In the genomic region with DNA sequence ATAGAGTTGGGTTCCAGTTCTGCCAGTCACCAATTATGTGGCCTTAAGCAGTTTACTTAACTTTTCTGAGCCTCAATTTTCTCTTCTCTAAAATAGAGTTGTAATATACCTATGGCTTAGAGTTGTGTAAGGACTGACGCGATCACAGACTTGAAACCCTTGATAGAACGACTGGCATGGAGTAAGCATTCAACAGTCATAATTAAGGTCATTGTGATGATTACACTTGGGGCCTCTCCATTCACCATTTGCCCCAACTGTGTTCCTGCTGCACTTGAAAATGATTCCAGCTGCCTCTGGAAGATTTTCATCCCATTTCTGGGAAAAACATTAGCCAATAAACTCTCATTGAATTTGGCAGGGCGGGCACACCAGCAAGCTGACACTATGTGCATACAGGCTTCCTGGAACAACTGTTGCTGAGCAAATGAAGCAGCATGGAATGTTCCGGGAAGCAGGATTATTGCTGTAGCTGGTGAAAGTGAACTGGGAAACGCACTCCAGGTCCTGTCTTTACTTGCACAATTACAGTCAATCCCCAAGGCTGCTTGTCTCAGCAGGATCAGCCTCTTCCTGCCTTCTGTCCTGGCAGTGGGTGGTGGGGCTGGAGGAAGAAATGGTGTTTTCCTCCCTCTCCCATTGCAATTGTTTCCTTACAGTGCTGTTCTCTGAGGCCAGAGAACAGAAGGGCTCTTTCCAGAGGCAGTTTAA, we compare ENCODE assay signal across 9 cellular contexts. TPM values are rescaled to one million over a fixed set of nuclear protein-coding genes. Genes with fewer than 3 reads are reported as not detected.
A peak's percentile ranks its signal among the peaks of the same experiment; 100 is the strongest.
DNase-seq lines count a peak whose midpoint lies in the region; ATAC-seq and TF ChIP-seq lines count a peak whose summit lies in the region.
"Had no signal": no experiment of that assay in that cellular context is flagged by ENCODE, and none has a peak within 500 bp of the region (broad histone marks: within the 10 kb centered on the region; RNA-seq: fewer than 3 reads in every experiment).

No MANE protein-coding gene starts in this region.

- peak overlapping the region; percentile 50 for H3K27ac Mint-ChIP-seq in Calu3 (ENCODE audit: unreplicated experiment)
- H3K27ac Mint-ChIP-seq in mesothelial cell of epicardium: no peak overlapping the region
- H3K27ac Mint-ChIP-seq: T-helper 2 cell treated with Interferon-gamma antibody and Interleukin-4, amounts not matched to agents 5 μg/mL and 100 μg/mL, for 36 hours had no signal

- no peak overlapping the region for H3K14ac ChIP-seq in trophoblast cell (ENCODE audit: low read length)

- no peak overlapping the region for H3K4me2 ChIP-seq in trophoblast cell (ENCODE audit: low read length)

- BruUV-seq in Calu3 (replicated peaks; lab: Mats Ljungman, UMichigan): no TSS peak

- H3K4me3 Mint-ChIP-seq in Calu3 (ENCODE audit: low read depth, unreplicated experiment) (no peak overlapping the region), mesothelial cell of epicardium (no peak overlapping the region)
- H3K4me3 Mint-ChIP-seq: T-helper 2 cell treated with Interferon-gamma antibody and Interleukin-4, amounts not matched to agents 5 μg/mL and 100 μg/mL, for 36 hours had no signal

- H2AFZ ChIP-seq in trophoblast cell (ENCODE audit: insufficient read depth, low read length, poor library complexity): no peak overlapping the region

- H2BK120ac ChIP-seq in trophoblast cell (ENCODE audit: insufficient read depth, low read length, poor library complexity): no peak overlapping the region

- no peaks in the 10 kb centered on the region for H3K27me3 ChIP-seq in ovary
- no peaks in the 10 kb centered on the region for H3K27me3 ChIP-seq in trophoblast cell (ENCODE audit: insufficient read depth, low read length)

- WGBS in ovary, 3 donors: 73 to 84% (median 78%) methylated on average over 6 of the region's 6 CpGs
- no CpG with 5 or more reads among the region's 6 CpGs for WGBS in trophoblast cell (ENCODE audit: extremely low coverage, insufficient coverage, insufficient read length)

- no peak overlapping the region for H4K12ac ChIP-seq in trophoblast cell (ENCODE audit: low read depth, low read length)

- peak; percentile 91 for TF ChIP-seq EP300 in ovary (IDR thresholded peaks at IDR 0.05)

- CTCF ChIA-PET in Calu3 (lab: Charles Lee): interaction anchor here (1.2 to 1.5 kb wide), 2 partner anchors 15 to 181 kb away, joined by 3 to 5 read pairs; no protein-coding TSS in a partner anchor

- H3K27me3 Mint-ChIP-seq in Calu3 (ENCODE audit: unreplicated experiment) (no peaks in the 10 kb centered on the region), mesothelial cell of epicardium (ENCODE audit: low read depth) (peaks cover 15% of the 10 kb centered on the region)

- TF ChIP-seq CTCF in Calu3 (IDR thresholded peaks at IDR 0.05; ENCODE audit: unreplicated experiment) (no peak), ovary (IDR thresholded peaks at IDR 0.05) (no peak), mesothelial cell of epicardium (IDR thresholded peaks at IDR 0.05; ENCODE audit: unreplicated experiment) (no peak)

- H3K4me1 ChIP-seq in ovary (ENCODE audit: insufficient read depth) (no peaks in the 10 kb centered on the region), trophoblast cell (ENCODE audit: control insufficient read depth in 1 of 2, insufficient read depth in 2 of 2, low read length in 2 of 2) (peaks cover 0 to 9% of the 10 kb centered on the region in 2 experiments)

- H3K4me1 Mint-ChIP-seq in Calu3 (ENCODE audit: low read depth, unreplicated experiment) (peaks cover 83% of the 10 kb centered on the region), mesothelial cell of epicardium (no peaks in the 10 kb centered on the region)

- no peak overlapping the region for H3K27ac ChIP-seq in ovary
- H3K27ac ChIP-seq in trophoblast cell (ENCODE audit: low read depth, low read length): no peak overlapping the region

- H3K23ac ChIP-seq in trophoblast cell (ENCODE audit: low read length): no peak overlapping the region

- H3K4ac ChIP-seq in trophoblast cell (ENCODE audit: low read depth, low read length): no peak overlapping the region

- intact Hi-C loops in Calu3 (cut with micrococcal nuclease; ENCODE audit: unreplicated experiment): no loop called here
- intact Hi-C loops in ovary (cut with DNase I): no loop called here

- H3K4me3 ChIP-seq in ovary (no peak overlapping the region), trophoblast cell (ENCODE audit: low read depth, low read length) (no peak overlapping the region)

- H3K36me3 Mint-ChIP-seq in Calu3 (ENCODE audit: insufficient read depth, unreplicated experiment): peaks cover 59% of the 10 kb centered on the region
- H3K36me3 Mint-ChIP-seq in mesothelial cell of epicardium: no peaks in the 10 kb centered on the region

- no peak overlapping the region for H4K91ac ChIP-seq in trophoblast cell (ENCODE audit: low read depth, low read length)

- DNase-seq in Calu3: no peak
- peak; percentile 83 for DNase-seq in fibroblast of peridontal ligament (ENCODE audit: extremely low read depth)
- peak in 1 of 5 donors; percentile 26 for DNase-seq in ovary
- no peak for DNase-seq in mesothelial cell of epicardium (ENCODE audit: low spot score in 2 of 2, unreplicated experiment in 2 of 2)
- no peak for DNase-seq in trophoblast cell
- no peak for DNase-seq in stimulated activated CD4-positive, alpha-beta T cell treated with anti-CD3 and anti-CD28 coated beads, Interleukin-15, amount 100 ng/mL, for 24 hours

- H3K79me1 ChIP-seq in trophoblast cell (ENCODE audit: low read length): no peaks in the 10 kb centered on the region

- no peaks in the 10 kb centered on the region for H3K9me3 ChIP-seq in ovary
- no peaks in the 10 kb centered on the region for H3K9me3 ChIP-seq in trophoblast cell (ENCODE audit: insufficient read depth, low read depth, low read length)

- no peaks in the 10 kb centered on the region for H3K36me3 ChIP-seq in ovary
- no peaks in the 10 kb centered on the region for H3K36me3 ChIP-seq in trophoblast cell (ENCODE audit: control insufficient read depth in 1 of 2, insufficient read depth in 2 of 2, low read length in 2 of 2)

- H3K9me3 Mint-ChIP-seq in Calu3 (ENCODE audit: low read depth, unreplicated experiment): no peaks in the 10 kb centered on the region
- no peaks in the 10 kb centered on the region for H3K9me3 Mint-ChIP-seq in mesothelial cell of epicardium
- H3K9me3 Mint-ChIP-seq: T-helper 2 cell treated with Interferon-gamma antibody and Interleukin-4, amounts not matched to agents 5 μg/mL and 100 μg/mL, for 36 hours had no signal

- H2AK5ac ChIP-seq in trophoblast cell (ENCODE audit: low read length): no peak overlapping the region

- no peaks in the 10 kb centered on the region for H3K79me2 ChIP-seq in trophoblast cell (ENCODE audit: control insufficient read depth, insufficient read depth, low read length, poor library complexity)

- ATAC-seq in HG02763 (IDR thresholded peaks at IDR 0.05; ENCODE audit: unreplicated experiment): no peak

- no peak overlapping the region for H3K9ac ChIP-seq in trophoblast cell (ENCODE audit: low read length)

- H3K18ac ChIP-seq in trophoblast cell (ENCODE audit: low read length): no peak overlapping the region

- H2BK5ac ChIP-seq in trophoblast cell (ENCODE audit: low read depth, low read length, poor library complexity): no peak overlapping the region

- no peak overlapping the region for H4K8ac ChIP-seq in trophoblast cell (ENCODE audit: low read depth, low read length)

- no peak overlapping the region for H2BK12ac ChIP-seq in trophoblast cell (ENCODE audit: low read length)

- TF ChIP-seq POLR2A in ovary (IDR thresholded peaks at IDR 0.05): no peak

TF ChIP-seq in PFSK-1, 5 proteins besides CTCF, POLR2A, EP300 and RAD21:
- TF ChIP-seq TAF1 (IDR thresholded peaks at IDR 0.05; ENCODE audit: borderline replicate concordance, insufficient read depth, low read length) (no peak), FOXP2 (optimal IDR thresholded peaks at IDR 0.05; ENCODE audit: borderline replicate concordance, extremely low read depth, extremely low read length, insufficient read depth) (peak; percentile 13), SIN3A (IDR thresholded peaks at IDR 0.05; ENCODE audit: borderline replicate concordance, insufficient read depth, low read length) (peak; percentile 72; the same call in 1 of the 2 replicates), POLR2AphosphoS5 (IDR thresholded peaks at IDR 0.05; ENCODE audit: low read depth, low read length) (no peak)
- TF ChIP-seq, protein P1, sequence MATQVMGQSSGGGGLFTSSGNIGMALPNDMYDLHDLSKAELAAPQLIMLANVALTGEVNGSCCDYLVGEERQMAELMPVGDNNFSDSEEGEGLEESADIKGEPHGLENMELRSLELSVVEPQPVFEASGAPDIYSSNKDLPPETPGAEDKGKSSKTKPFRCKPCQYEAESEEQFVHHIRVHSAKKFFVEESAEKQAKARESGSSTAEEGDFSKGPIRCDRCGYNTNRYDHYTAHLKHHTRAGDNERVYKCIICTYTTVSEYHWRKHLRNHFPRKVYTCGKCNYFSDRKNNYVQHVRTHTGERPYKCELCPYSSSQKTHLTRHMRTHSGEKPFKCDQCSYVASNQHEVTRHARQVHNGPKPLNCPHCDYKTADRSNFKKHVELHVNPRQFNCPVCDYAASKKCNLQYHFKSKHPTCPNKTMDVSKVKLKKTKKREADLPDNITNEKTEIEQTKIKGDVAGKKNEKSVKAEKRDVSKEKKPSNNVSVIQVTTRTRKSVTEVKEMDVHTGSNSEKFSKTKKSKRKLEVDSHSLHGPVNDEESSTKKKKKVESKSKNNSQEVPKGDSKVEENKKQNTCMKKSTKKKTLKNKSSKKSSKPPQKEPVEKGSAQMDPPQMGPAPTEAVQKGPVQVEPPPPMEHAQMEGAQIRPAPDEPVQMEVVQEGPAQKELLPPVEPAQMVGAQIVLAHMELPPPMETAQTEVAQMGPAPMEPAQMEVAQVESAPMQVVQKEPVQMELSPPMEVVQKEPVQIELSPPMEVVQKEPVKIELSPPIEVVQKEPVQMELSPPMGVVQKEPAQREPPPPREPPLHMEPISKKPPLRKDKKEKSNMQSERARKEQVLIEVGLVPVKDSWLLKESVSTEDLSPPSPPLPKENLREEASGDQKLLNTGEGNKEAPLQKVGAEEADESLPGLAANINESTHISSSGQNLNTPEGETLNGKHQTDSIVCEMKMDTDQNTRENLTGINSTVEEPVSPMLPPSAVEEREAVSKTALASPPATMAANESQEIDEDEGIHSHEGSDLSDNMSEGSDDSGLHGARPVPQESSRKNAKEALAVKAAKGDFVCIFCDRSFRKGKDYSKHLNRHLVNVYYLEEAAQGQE (IDR thresholded peaks at IDR 0.05; ENCODE audit: insufficient read depth in 1 of 2, low read depth in 2 of 2, low read length in 2 of 2): no peak; a peak in 1 of 4 replicates
TF ChIP-seq in PFSK-1: peak in this region for 2.

RNA-seq across cellular contexts. Expression of a gene that starts 19.6 kb away (rescaled TPM):
- total RNA-seq in Calu3 (2022): 1,189 and 1,365 TPM in 2 replicates
- 45.7 TPM for polyA plus RNA-seq in PFSK-1 (2012; ENCODE audit: insufficient read length, low read depth)
- 10 to 100 TPM; 16.5 to 62.1 (median 26.0) TPM for total RNA-seq in ovary
- 100 to 1,000 TPM in 1 of 2 donors, 1 to 10 TPM in 1; 8.3 to 330 TPM for polyA plus RNA-seq in ovary
- total RNA-seq in mesothelial cell of epicardium: 1.7 to 2.9 TPM (median 1.9 TPM) in 3 replicates
- polyA plus RNA-seq in trophoblast cell (2013): 15.1 and 16.7 TPM in 2 replicates

Comparison
In these comparisons a context has a peak if more than half of its experiments do, and no peak if none do; other contexts are left out.
1. RNA of a gene that starts 19.6 kb away (total RNA-seq): 1,189 to 1,365 TPM in Calu3; 16.5 to 62.1 TPM in ovary and 1.7 to 2.9 TPM in mesothelial cell of epicardium; every median in the first group is over 10 times any median in the second.